Comparison of ENCODE assay signal across 28 cellular contexts in genomic region chr1:28954126-28954525, GRCh38.
"Had no signal": no experiment of that assay in that cellular context is flagged by ENCODE, and none has a peak within 500 bp of the region (broad histone marks: within the 10 kb centered on the region; RNA-seq: fewer than 3 reads in every experiment).

No MANE protein-coding gene starts in this region.

- H3K9me3 ChIP-seq: left ventricle myocardium inferior, pancreas, prostate gland, stomach, testis, thyroid gland, transverse colon, upper lobe of left lung, vagina had no signal

- H3K27ac ChIP-seq: left ventricle myocardium inferior, neural progenitor cell, pancreas, prostate gland, skin epidermis, stomach, testis, thyroid gland, transverse colon, upper lobe of left lung, vagina had no signal

- H2AFZ ChIP-seq: neural progenitor cell had no signal

- H3K27me3 Mint-ChIP-seq: naive B cell; stimulated activated naive B cell treated with anti-CD40 and anti-IgM and Interleukin-4, amounts not matched to agents 10 μg/mL and 1 μg/mL and 100 μg/mL, for 72 hours had no signal

- H3K27ac Mint-ChIP-seq: mesothelial cell of epicardium; naive B cell; natural killer cell; nephron progenitor cell; neural progenitor cell; stimulated activated naive B cell treated with anti-CD40 and anti-IgM and Interleukin-4, amounts not matched to agents 10 μg/mL and 1 μg/mL and 100 μg/mL, for 72 hours had no signal

- ATAC-seq: natural killer cell; pancreas; right cardiac atrium; sciatic nerve; stimulated activated naive B cell treated with anti-CD40 and anti-IgM and Interleukin-4, amounts not matched to agents 10 μg/mL and 1 μg/mL and 100 μg/mL, for 72 hours; stimulated activated naive CD8-positive, alpha-beta T cell treated with anti-CD3 and anti-CD28 coated beads, Interleukin-15, Interleukin-2, amounts not matched to agents 100 U/mL and 50 U/mL, for 24 hours had no signal

- H3K4me3 Mint-ChIP-seq: mesothelial cell of epicardium; naive B cell; natural killer cell; nephron progenitor cell; neural progenitor cell; stimulated activated naive B cell treated with anti-CD40 and anti-IgM and Interleukin-4, amounts not matched to agents 10 μg/mL and 1 μg/mL and 100 μg/mL, for 72 hours had no signal

- FAIRE-seq: pancreas had no signal

- H3K9me3 Mint-ChIP-seq: mesothelial cell of epicardium; naive B cell; natural killer cell; nephron progenitor cell; neural progenitor cell; stimulated activated naive B cell treated with anti-CD40 and anti-IgM and Interleukin-4, amounts not matched to agents 10 μg/mL and 1 μg/mL and 100 μg/mL, for 72 hours had no signal

- H3K4me3 ChIP-seq: left ventricle myocardium inferior, lung, neural progenitor cell, pancreas, prostate gland, skin epidermis, stomach, testis, thyroid gland, transverse colon, upper lobe of left lung, vagina had no signal

- H3K4me1 ChIP-seq: pancreas, prostate gland, testis, thyroid gland, transverse colon, vagina had no signal

- H3K36me3 Mint-ChIP-seq: mesothelial cell of epicardium, natural killer cell, neural progenitor cell had no signal

- H3K27me3 ChIP-seq: neural progenitor cell, pancreas, stomach, testis, thyroid gland, transverse colon, upper lobe of left lung, vagina had no signal

- H3K4me2 ChIP-seq: neural progenitor cell had no signal

- H3K9ac ChIP-seq: neural progenitor cell had no signal

- H3K36me3 ChIP-seq: left ventricle myocardium inferior, neural progenitor cell, pancreas, prostate gland, stomach, thyroid gland, transverse colon, upper lobe of left lung, vagina had no signal

- DNase-seq: islet precursor cell; left ventricle myocardium inferior; mesendoderm; naive B cell; natural killer cell; nephron progenitor cell; pancreas; posterior cingulate gyrus; retina; right cardiac atrium; stimulated activated CD4-positive, alpha-beta T cell treated with anti-CD3 and anti-CD28 coated beads, Interleukin-12 subunit alpha, Interleukin-12 subunit beta, amount 100 ng/mL, for 4 hours; stimulated activated CD4-positive, alpha-beta T cell treated with anti-CD3 and anti-CD28 coated beads, Interleukin-15, amount 100 ng/mL, for 24 hours; stimulated activated CD4-positive, alpha-beta T cell treated with anti-CD3 and anti-CD28 coated beads, Interleukin-2, amount 100 ng/mL, for 24 hours; stimulated activated CD4-positive, alpha-beta T cell treated with anti-CD3 and anti-CD28 coated beads, Interleukin-4, amount 100 ng/mL, for 1 hour; stimulated activated naive B cell treated with anti-CD40 and anti-IgM and Interleukin-4, amounts not matched to agents 10 μg/mL and 1 μg/mL and 100 μg/mL, for 72 hours; stimulated activated naive CD8-positive, alpha-beta T cell treated with anti-CD3 and anti-CD28 coated beads, Interleukin-15, Interleukin-2, amounts not matched to agents 100 U/mL and 50 U/mL, for 24 hours; stomach; testis; thyroid gland; transverse colon; upper lobe of left lung had no signal
